Comparison of ENCODE assay signal across 1 cellular context in genomic region chr9:137551656-137552534, GRCh38.
TF ChIP-seq lines count a peak whose summit lies in the region.

Gene MRPL41 (plus strand): TSS chr9:137551879. CDS start chr9:137552082, 203 bp downstream.

TF ChIP-seq in HepG2, 621 proteins besides CTCF, POLR2A, EP300 and RAD21 (continued from another document and continues in another):
- TF ChIP-seq ZNF687 (CRISPR knock-in tag; IDR thresholded peaks at IDR 0.05) (peak; percentile 82), RFX5 (IDR thresholded peaks at IDR 0.05; ENCODE audit: low read depth, low read length) (no peak), HES4 (CRISPR knock-in tag; IDR thresholded peaks at IDR 0.05; ENCODE audit: borderline replicate concordance) (no peak; the same call in 1 of the 2 replicates), CEBPZ (IDR thresholded peaks at IDR 0.05; ENCODE audit: low read length) (no peak), ZNF501 (CRISPR knock-in tag; IDR thresholded peaks at IDR 0.05) (no peak; the same call in 1 of the 2 replicates), ZSCAN29 (CRISPR knock-in tag; conservative IDR thresholded peaks at IDR 0.05) (no peak), ZNF496 (CRISPR knock-in tag; IDR thresholded peaks at IDR 0.05; ENCODE audit: insufficient replicate concordance) (no peak), KAT2B (IDR thresholded peaks at IDR 0.05; ENCODE audit: borderline replicate concordance, low read depth, low read length) (no peak), ZC3H13 (CRISPR knock-in tag; IDR thresholded peaks at IDR 0.05) (no peak), FUBP1 (CRISPR knock-in tag; IDR thresholded peaks at IDR 0.05; ENCODE audit: borderline replicate concordance) (no peak), ZNF292 (CRISPR knock-in tag; IDR thresholded peaks at IDR 0.05; ENCODE audit: borderline replicate concordance, low read depth) (no peak), SIN3B (IDR thresholded peaks at IDR 0.05; ENCODE audit: low read length) (no peak), TRAFD1 (CRISPR knock-in tag; IDR thresholded peaks at IDR 0.05; ENCODE audit: borderline replicate concordance) (no peak), ZNF510 (CRISPR knock-in tag; IDR thresholded peaks at IDR 0.05; ENCODE audit: low read depth) (no peak), ZNF275 (CRISPR knock-in tag; IDR thresholded peaks at IDR 0.05; ENCODE audit: borderline replicate concordance) (no peak), NCOR1 (IDR thresholded peaks at IDR 0.05; ENCODE audit: borderline replicate concordance, low read length) (no peak), HOXA5 (CRISPR knock-in tag; IDR thresholded peaks at IDR 0.05) (no peak; the same call in 1 of the 2 replicates), MATR3 (CRISPR knock-in tag; IDR thresholded peaks at IDR 0.05) (no peak), PCBP2 (optimal IDR thresholded peaks at IDR 0.05; ENCODE audit: low read depth, low read length, poor library complexity, severe bottlenecking) (no peak), DDIT3 (CRISPR knock-in tag; IDR thresholded peaks at IDR 0.05) (no peak), HOMEZ (CRISPR knock-in tag; IDR thresholded peaks at IDR 0.05; ENCODE audit: low read depth) (no peak), ZBTB7A (CRISPR knock-in tag; IDR thresholded peaks at IDR 0.05) (no peak), NFATC3 (CRISPR knock-in tag; IDR thresholded peaks at IDR 0.05) (peak; percentile 59; the same call in 1 of the 2 replicates), ZNF333 (CRISPR knock-in tag; IDR thresholded peaks at IDR 0.05; ENCODE audit: borderline replicate concordance) (no peak), TEAD3 (CRISPR knock-in tag; optimal IDR thresholded peaks at IDR 0.05; ENCODE audit: borderline replicate concordance) (no peak), PRPF4 (IDR thresholded peaks at IDR 0.05; ENCODE audit: low read depth, low read length, poor library complexity, severe bottlenecking) (no peak), HMGA1 (CRISPR knock-in tag; conservative IDR thresholded peaks at IDR 0.05) (no peak), CEBPB (IDR thresholded peaks at IDR 0.05; ENCODE audit: borderline replicate concordance, low read depth, low read length) (no peak), ZNF138 (CRISPR knock-in tag; IDR thresholded peaks at IDR 0.05; ENCODE audit: low read depth) (no peak), HDAC2 (CRISPR knock-in tag; IDR thresholded peaks at IDR 0.05) (peak; percentile 22; the same call in 1 of the 2 replicates), NFE2L2 (IDR thresholded peaks at IDR 0.05; ENCODE audit: low read length) (no peak), TRIM22 (IDR thresholded peaks at IDR 0.05) (no peak), ZNF101 (CRISPR knock-in tag; IDR thresholded peaks at IDR 0.05; ENCODE audit: borderline replicate concordance, low read depth) (no peak), HMG20B (CRISPR knock-in tag; conservative IDR thresholded peaks at IDR 0.05) (no peak), MXI1 (IDR thresholded peaks at IDR 0.05; ENCODE audit: borderline replicate concordance, low read depth, low read length) (peak; percentile 3; the same call in 1 of the 3 replicates), SMAD3 (CRISPR knock-in tag; IDR thresholded peaks at IDR 0.05) (no peak), ZSCAN21 (CRISPR knock-in tag; IDR thresholded peaks at IDR 0.05; ENCODE audit: borderline replicate concordance) (no peak; the same call in 1 of the 2 replicates), MAF1 (CRISPR knock-in tag; IDR thresholded peaks at IDR 0.05; ENCODE audit: borderline replicate concordance) (no peak), SALL1 (CRISPR knock-in tag; IDR thresholded peaks at IDR 0.05) (peak; percentile 45; the same call in 1 of the 2 replicates), JUN (CRISPR knock-in tag; IDR thresholded peaks at IDR 0.05) (no peak), PHF5A (CRISPR knock-in tag; IDR thresholded peaks at IDR 0.05; ENCODE audit: low read depth, unreplicated experiment) (no peak), GABPA (IDR thresholded peaks at IDR 0.05; ENCODE audit: low read depth, low read length) (no peak), GABPA (CRISPR knock-in tag; IDR thresholded peaks at IDR 0.05; ENCODE audit: low read depth) (no peak), ZNF777 (CRISPR knock-in tag; IDR thresholded peaks at IDR 0.05) (no peak), CBFB (CRISPR knock-in tag; IDR thresholded peaks at IDR 0.05) (no peak), ELF1 (CRISPR knock-in tag; IDR thresholded peaks at IDR 0.05) (peak; percentile 69), ZNF558 (CRISPR knock-in tag; IDR thresholded peaks at IDR 0.05; ENCODE audit: borderline replicate concordance) (no peak), PREB (CRISPR knock-in tag; IDR thresholded peaks at IDR 0.05) (no peak), ZFX (CRISPR knock-in tag; IDR thresholded peaks at IDR 0.05; ENCODE audit: low read depth) (peak; percentile 83), TP53 (CRISPR knock-in tag; conservative IDR thresholded peaks at IDR 0.05) (no peak)
